9 cellular contexts compared by ENCODE assay signal in genomic region chr12:126784328-126784921, GRCh38.
A peak's percentile ranks its signal among the peaks of the same experiment; 100 is the strongest.
DNase-seq lines count a peak whose midpoint lies in the region; ATAC-seq and TF ChIP-seq lines count a peak whose summit lies in the region.
"Had no signal": no experiment of that assay in that cellular context is flagged by ENCODE, and none has a peak within 500 bp of the region (broad histone marks: within the 10 kb centered on the region; RNA-seq: fewer than 3 reads in every experiment).

No MANE protein-coding gene starts in this region.

- no peak for ATAC-seq in activated T-cell treated with anti-CD3 and anti-CD28 coated beads, Interleukin-2, amount 50 U/mL, for 72 hours (replicated peaks in 1 of 2)
- no peak for ATAC-seq in GM21515 (IDR thresholded peaks at IDR 0.05; ENCODE audit: unreplicated experiment)

- DNase-seq in GM10266 (ENCODE audit: extremely low spot score) (no peak), NCI-H510A treated with DMSO at 0.1 percent for 48 hours (lab: John Stamatoyannopoulos, UW) (peak; percentile 73), inferior parietal cortex (ENCODE audit: extremely low spot score) (peak; percentile 30), superior temporal gyrus (ENCODE audit: extremely low spot score) (peak; percentile 20), NK-92 (lab: John Stamatoyannopoulos, UW; ENCODE audit: unreplicated experiment) (no peak)
- DNase-seq in activated T-cell treated with anti-CD3 and anti-CD28 coated beads, Interleukin-2, amount 50 U/mL, for 72 hours, result peak; percentile 7 to 31
- DNase-seq: activated naive CD8-positive, alpha-beta T cell treated with anti-CD3 and anti-CD28 coated beads, Interleukin-2, amount 10 ng/mL, durations not matched to agents 7 days and 5 days had no signal

- H3K4me1 Mint-ChIP-seq in activated T-cell treated with anti-CD3 and anti-CD28 coated beads, Interleukin-2, amount 50 U/mL, for 72 hours (ENCODE audit: low read depth), result no peaks in the 10 kb centered on the region
- H3K4me1 Mint-ChIP-seq: activated naive CD8-positive, alpha-beta T cell treated with anti-CD3 and anti-CD28 coated beads, Interleukin-2, amount 10 ng/mL, durations not matched to agents 7 days and 5 days had no signal

- no peak overlapping the region for H3K4me3 Mint-ChIP-seq in activated T-cell treated with anti-CD3 and anti-CD28 coated beads, Interleukin-2, amount 50 U/mL, for 72 hours
- H3K4me3 Mint-ChIP-seq: activated naive CD8-positive, alpha-beta T cell treated with anti-CD3 and anti-CD28 coated beads, Interleukin-2, amount 10 ng/mL, durations not matched to agents 7 days and 5 days had no signal

- TF ChIP-seq CTCF in 22Rv1 (IDR thresholded peaks at IDR 0.05) (peak; percentile 86), GM10266 (IDR thresholded peaks at IDR 0.05; ENCODE audit: control insufficient read depth, insufficient read depth, low read depth, missing control alignments) (peak; percentile 13)

- H3K27ac Mint-ChIP-seq in activated T-cell treated with anti-CD3 and anti-CD28 coated beads, Interleukin-2, amount 50 U/mL, for 72 hours, result peak overlapping the region; percentile 3
- H3K27ac Mint-ChIP-seq: activated naive CD8-positive, alpha-beta T cell treated with anti-CD3 and anti-CD28 coated beads, Interleukin-2, amount 10 ng/mL, durations not matched to agents 7 days and 5 days had no signal

- H3K36me3 Mint-ChIP-seq in activated T-cell treated with anti-CD3 and anti-CD28 coated beads, Interleukin-2, amount 50 U/mL, for 72 hours (ENCODE audit: insufficient read depth in 2 of 2), result no peaks in the 10 kb centered on the region
- H3K36me3 Mint-ChIP-seq: activated naive CD8-positive, alpha-beta T cell treated with anti-CD3 and anti-CD28 coated beads, Interleukin-2, amount 10 ng/mL, durations not matched to agents 7 days and 5 days had no signal

- peaks cover 6% of the 10 kb centered on the region for H3K27me3 Mint-ChIP-seq in activated T-cell treated with anti-CD3 and anti-CD28 coated beads, Interleukin-2, amount 50 U/mL, for 72 hours (ENCODE audit: low read depth)

- no peak overlapping the region for H3K27ac ChIP-seq in 22Rv1

- peaks cover 2 to 7% of the 10 kb centered on the region in 2 donors for H3K9me3 Mint-ChIP-seq in activated T-cell treated with anti-CD3 and anti-CD28 coated beads, Interleukin-2, amount 50 U/mL, for 72 hours
- H3K9me3 Mint-ChIP-seq: activated naive CD8-positive, alpha-beta T cell treated with anti-CD3 and anti-CD28 coated beads, Interleukin-2, amount 10 ng/mL, durations not matched to agents 7 days and 5 days had no signal

Comparison
In these comparisons a context has a peak if more than half of its experiments do, and no peak if none do; other contexts are left out.
1. DNase-seq: peak in NCI-H510A treated with DMSO at 0.1 percent for 48 hours (single experiment), activated T-cell treated with anti-CD3 and anti-CD28 coated beads, Interleukin-2, amount 50 U/mL, for 72 hours (2 of 2), inferior parietal cortex (single experiment) and superior temporal gyrus (single experiment); none in GM10266 (single experiment) and NK-92 (single experiment).